ENCODE assay signal across 25 cellular contexts in the genomic region with DNA sequence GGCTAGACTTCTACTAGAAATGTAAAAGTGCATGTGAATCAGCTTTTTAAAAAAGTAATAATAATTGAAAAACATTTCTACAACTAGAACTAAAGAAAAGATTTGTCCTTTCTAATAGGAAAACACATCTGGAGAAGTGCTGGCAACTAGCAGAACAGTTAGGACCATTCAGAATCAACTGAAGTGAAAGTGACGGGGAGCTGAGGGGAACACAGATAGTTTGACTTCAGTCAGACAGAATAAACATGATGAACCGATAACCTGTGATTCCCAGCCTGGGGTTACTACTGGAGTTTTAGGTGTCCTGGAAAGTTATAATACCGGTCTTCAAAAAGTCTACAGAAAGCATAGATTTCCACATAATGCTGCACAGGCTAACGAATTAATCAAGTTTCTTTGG. TPM values are rescaled to one million over a fixed set of nuclear protein-coding genes. Genes with fewer than 3 reads are reported as not detected.
DNase-seq lines count a peak whose midpoint lies in the region; ATAC-seq and TF ChIP-seq lines count a peak whose summit lies in the region.
"Had no signal": no experiment of that assay in that cellular context is flagged by ENCODE, and none has a peak within 500 bp of the region (broad histone marks: within the 10 kb centered on the region; RNA-seq: fewer than 3 reads in every experiment).

No MANE protein-coding gene starts in this region.

- H3K36me3 ChIP-seq in BE2C (peaks cover 32% of the 10 kb centered on the region), liver (ENCODE audit: control insufficient read depth in 4 of 4, insufficient read depth in 3 of 4, low read depth in 1 of 4, low read length in 3 of 4) (peaks cover 0 to 13% (median 5%) of the 10 kb centered on the region in 4 donors)
- H3K36me3 ChIP-seq: colonic mucosa had no signal

- peaks cover 9% of the 10 kb centered on the region; the same call in 1 of the 2 replicates for H3K4me1 ChIP-seq in BE2C
- peaks cover 0 to 30% (median 8%) of the 10 kb centered on the region in 4 donors for H3K4me1 ChIP-seq in liver (ENCODE audit: control insufficient read depth in 4 of 4, insufficient read depth in 4 of 4, low read length in 3 of 4)
- H3K4me1 ChIP-seq: colonic mucosa, SJCRH30, suprapubic skin had no signal

- 53% methylated on average over 4 of the region's 4 CpGs for WGBS in liver

- DNase-seq in BE2C (peak; percentile 11), DMS53 (lab: John Stamatoyannopoulos, UW) (no peak), NCI-H2081 treated with DMSO at 0.1 percent for 48 hours (lab: John Stamatoyannopoulos, UW) (no peak), HK-2 (ENCODE audit: unreplicated experiment) (no peak)
- DNase-seq: aorta; colonic mucosa; DMS79 treated with DMSO at 0.1 percent for 48 hours; effector memory CD4-positive, alpha-beta T cell; GF-D8; KG1; MM.1S; NCI-H1436; NCI-H2107; NCI-H774; posterior cingulate gyrus; SJCRH30; stimulated activated CD4-positive, alpha-beta T cell treated with anti-CD3 and anti-CD28 coated beads, Interleukin-4, amount 100 ng/mL, for 24 hours; stimulated activated naive B cell treated with anti-CD40 and anti-IgM and Interleukin-4, amounts not matched to agents 10 μg/mL and 1 μg/mL and 100 μg/mL, for 72 hours had no signal

- H3K9me3 ChIP-seq in BE2C (no peaks in the 10 kb centered on the region), liver (ENCODE audit: control insufficient read depth in 4 of 4, low read length in 3 of 4) (no peaks in the 10 kb centered on the region)
- H3K9me3 ChIP-seq: colonic mucosa, SJCRH30, suprapubic skin had no signal

- ATAC-seq in GM19395 (IDR thresholded peaks at IDR 0.05; ENCODE audit: unreplicated experiment) (peak; percentile 42), HG03432 (IDR thresholded peaks at IDR 0.05; ENCODE audit: unreplicated experiment) (peak; percentile 26), GM19397 (IDR thresholded peaks at IDR 0.05; ENCODE audit: unreplicated experiment) (no peak)
- ATAC-seq: sciatic nerve; stimulated activated naive B cell treated with anti-CD40 and anti-IgM and Interleukin-4, amounts not matched to agents 10 μg/mL and 1 μg/mL and 100 μg/mL, for 72 hours had no signal

- TF ChIP-seq CTCF in BE2C (IDR thresholded peaks at IDR 0.05; ENCODE audit: low read depth, low read length) (no peak), liver (IDR thresholded peaks at IDR 0.05; ENCODE audit: low read depth, low read length, missing input control) (no peak)

- H3K4me3 ChIP-seq in BE2C (ENCODE audit: low read depth, low read length) = peak overlapping the region; percentile 36
- H3K4me3 ChIP-seq in liver (ENCODE audit: low read depth in 1 of 3, low read length in 3 of 3) = no peak overlapping the region
- H3K4me3 ChIP-seq: colonic mucosa, SJCRH30, suprapubic skin had no signal

- H3K27me3 ChIP-seq in BE2C (no peaks in the 10 kb centered on the region), liver (ENCODE audit: control insufficient read depth in 4 of 4, insufficient read depth in 4 of 4, low read length in 3 of 4) (no peaks in the 10 kb centered on the region)
- H3K27me3 ChIP-seq: colonic mucosa, SJCRH30, suprapubic skin had no signal

- no peak overlapping the region for H3K9ac ChIP-seq in liver (ENCODE audit: low read depth in 1 of 2, low read length in 2 of 2)

- H3K27ac ChIP-seq in liver (ENCODE audit: low read depth in 1 of 2, low read length in 2 of 2) = peak overlapping the region; percentile 11 to 20
- H3K27ac ChIP-seq: C4-2B, colonic mucosa, SJCRH30, suprapubic skin had no signal

- no peak for TF ChIP-seq RAD21 in liver (IDR thresholded peaks at IDR 0.05)

TF ChIP-seq in liver, 16 proteins besides CTCF, POLR2A, EP300 and RAD21:
- TF ChIP-seq GABPA (IDR thresholded peaks at IDR 0.05 in 1 of 2, conservative IDR thresholded peaks at IDR 0.05 in 1 of 2) = no peak
- no peak for TF ChIP-seq NR2F2 (IDR thresholded peaks at IDR 0.05)
- TF ChIP-seq FOXA2 (IDR thresholded peaks at IDR 0.05) = no peak
- TF ChIP-seq HNF4A (conservative IDR thresholded peaks at IDR 0.05) = no peak
- TF ChIP-seq, protein P1, sequence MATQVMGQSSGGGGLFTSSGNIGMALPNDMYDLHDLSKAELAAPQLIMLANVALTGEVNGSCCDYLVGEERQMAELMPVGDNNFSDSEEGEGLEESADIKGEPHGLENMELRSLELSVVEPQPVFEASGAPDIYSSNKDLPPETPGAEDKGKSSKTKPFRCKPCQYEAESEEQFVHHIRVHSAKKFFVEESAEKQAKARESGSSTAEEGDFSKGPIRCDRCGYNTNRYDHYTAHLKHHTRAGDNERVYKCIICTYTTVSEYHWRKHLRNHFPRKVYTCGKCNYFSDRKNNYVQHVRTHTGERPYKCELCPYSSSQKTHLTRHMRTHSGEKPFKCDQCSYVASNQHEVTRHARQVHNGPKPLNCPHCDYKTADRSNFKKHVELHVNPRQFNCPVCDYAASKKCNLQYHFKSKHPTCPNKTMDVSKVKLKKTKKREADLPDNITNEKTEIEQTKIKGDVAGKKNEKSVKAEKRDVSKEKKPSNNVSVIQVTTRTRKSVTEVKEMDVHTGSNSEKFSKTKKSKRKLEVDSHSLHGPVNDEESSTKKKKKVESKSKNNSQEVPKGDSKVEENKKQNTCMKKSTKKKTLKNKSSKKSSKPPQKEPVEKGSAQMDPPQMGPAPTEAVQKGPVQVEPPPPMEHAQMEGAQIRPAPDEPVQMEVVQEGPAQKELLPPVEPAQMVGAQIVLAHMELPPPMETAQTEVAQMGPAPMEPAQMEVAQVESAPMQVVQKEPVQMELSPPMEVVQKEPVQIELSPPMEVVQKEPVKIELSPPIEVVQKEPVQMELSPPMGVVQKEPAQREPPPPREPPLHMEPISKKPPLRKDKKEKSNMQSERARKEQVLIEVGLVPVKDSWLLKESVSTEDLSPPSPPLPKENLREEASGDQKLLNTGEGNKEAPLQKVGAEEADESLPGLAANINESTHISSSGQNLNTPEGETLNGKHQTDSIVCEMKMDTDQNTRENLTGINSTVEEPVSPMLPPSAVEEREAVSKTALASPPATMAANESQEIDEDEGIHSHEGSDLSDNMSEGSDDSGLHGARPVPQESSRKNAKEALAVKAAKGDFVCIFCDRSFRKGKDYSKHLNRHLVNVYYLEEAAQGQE (IDR thresholded peaks at IDR 0.05) = no peak
- TF ChIP-seq FOXA1 (IDR thresholded peaks at IDR 0.05) = no peak
- no peak for TF ChIP-seq HNF4G (IDR thresholded peaks at IDR 0.05)
- TF ChIP-seq, protein P2, sequence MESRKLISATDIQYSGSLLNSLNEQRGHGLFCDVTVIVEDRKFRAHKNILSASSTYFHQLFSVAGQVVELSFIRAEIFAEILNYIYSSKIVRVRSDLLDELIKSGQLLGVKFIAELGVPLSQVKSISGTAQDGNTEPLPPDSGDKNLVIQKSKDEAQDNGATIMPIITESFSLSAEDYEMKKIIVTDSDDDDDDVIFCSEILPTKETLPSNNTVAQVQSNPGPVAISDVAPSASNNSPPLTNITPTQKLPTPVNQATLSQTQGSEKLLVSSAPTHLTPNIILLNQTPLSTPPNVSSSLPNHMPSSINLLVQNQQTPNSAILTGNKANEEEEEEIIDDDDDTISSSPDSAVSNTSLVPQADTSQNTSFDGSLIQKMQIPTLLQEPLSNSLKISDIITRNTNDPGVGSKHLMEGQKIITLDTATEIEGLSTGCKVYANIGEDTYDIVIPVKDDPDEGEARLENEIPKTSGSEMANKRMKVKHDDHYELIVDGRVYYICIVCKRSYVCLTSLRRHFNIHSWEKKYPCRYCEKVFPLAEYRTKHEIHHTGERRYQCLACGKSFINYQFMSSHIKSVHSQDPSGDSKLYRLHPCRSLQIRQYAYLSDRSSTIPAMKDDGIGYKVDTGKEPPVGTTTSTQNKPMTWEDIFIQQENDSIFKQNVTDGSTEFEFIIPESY (IDR thresholded peaks at IDR 0.05) = no peak
- no peak for TF ChIP-seq YY1 (IDR thresholded peaks at IDR 0.05)
- TF ChIP-seq EGR1 (IDR thresholded peaks at IDR 0.05; ENCODE audit: low read depth in 2 of 2) = no peak
- TF ChIP-seq, protein P3, sequence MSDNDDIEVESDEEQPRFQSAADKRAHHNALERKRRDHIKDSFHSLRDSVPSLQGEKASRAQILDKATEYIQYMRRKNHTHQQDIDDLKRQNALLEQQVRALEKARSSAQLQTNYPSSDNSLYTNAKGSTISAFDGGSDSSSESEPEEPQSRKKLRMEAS (IDR thresholded peaks at IDR 0.05) = no peak
- no peak for TF ChIP-seq JUND (IDR thresholded peaks at IDR 0.05)
- no peak for TF ChIP-seq SP1 (IDR thresholded peaks at IDR 0.05)

RNA-seq across cellular contexts. Expression of a gene that starts 28.1 kb away (rescaled TPM):
- 42.1 TPM for polyA plus RNA-seq in BE2C (2012; ENCODE audit: insufficient read depth, insufficient read length, low read depth)
- 10 to 100 TPM; 49.7 to 54.5 TPM for total RNA-seq in liver
- 10 to 100 TPM; 13.2 to 17.0 TPM for polyA plus RNA-seq in liver
